Comparison of ENCODE assay signal across 9 cellular contexts in the genomic region with DNA sequence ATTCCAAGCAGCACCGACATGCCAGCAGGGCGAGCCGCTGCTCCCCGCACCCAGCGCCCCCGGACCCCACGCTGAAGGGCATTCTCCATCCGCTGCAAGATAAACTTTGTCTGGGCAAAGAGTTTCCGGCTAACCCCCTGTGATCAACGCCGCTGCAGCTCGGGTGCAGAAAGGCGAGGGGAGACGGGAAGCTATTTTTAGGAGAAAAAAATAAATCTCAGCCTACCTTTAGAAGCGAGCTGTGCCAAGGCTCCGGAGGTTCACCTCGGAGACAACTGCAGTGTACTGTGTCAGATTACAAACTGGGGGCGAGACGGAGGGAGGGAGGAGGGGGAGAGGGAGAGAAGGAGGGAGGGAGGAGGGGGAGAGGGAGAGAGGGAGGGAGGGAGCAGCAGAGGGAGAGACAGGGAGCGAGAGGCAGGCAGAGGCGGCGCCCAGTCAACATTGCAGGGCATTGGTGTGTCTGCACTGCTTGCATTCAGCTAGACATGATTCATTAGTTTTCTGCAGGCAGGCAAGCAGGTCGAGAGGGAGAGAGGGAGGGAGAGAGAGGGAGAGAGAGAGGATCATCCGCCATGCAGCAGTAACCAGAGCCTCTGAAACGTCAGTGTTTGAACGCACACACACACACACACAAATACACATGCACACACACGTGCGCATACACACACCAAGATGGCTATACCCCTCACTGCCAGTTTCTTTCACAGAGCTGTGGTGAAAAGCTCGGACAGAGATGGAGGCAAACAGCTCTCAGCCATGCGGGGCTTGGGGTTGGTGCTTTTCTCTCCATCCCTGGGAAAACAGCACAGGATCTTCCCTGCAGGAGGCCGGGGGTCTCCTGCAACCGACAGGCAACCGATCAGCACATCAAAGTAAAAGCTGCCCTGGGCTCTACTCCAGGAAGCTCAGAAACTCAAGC. TPM values are rescaled to one million over a fixed set of nuclear protein-coding genes. Genes with fewer than 3 reads are reported as not detected.
A peak's percentile ranks its signal among the peaks of the same experiment; 100 is the strongest.
DNase-seq lines count a peak whose midpoint lies in the region; ATAC-seq and TF ChIP-seq lines count a peak whose summit lies in the region.
"Had no signal": no experiment of that assay in that cellular context is flagged by ENCODE, and none has a peak within 500 bp of the region (broad histone marks: within the 10 kb centered on the region; RNA-seq: fewer than 3 reads in every experiment).

Gene RIMBP2, minus strand, starts transcription at position 304 of the 922 bp plus-strand sequence. CDS start 237,286 bp downstream, outside the sequence.

- H3K36me3 Mint-ChIP-seq in T-cell = no peaks in the 10 kb centered on the region

- H3K4me3 ChIP-seq in GM23248 (no peak within 1 kb of the TSS), epithelial cell of proximal tubule (ENCODE audit: low read depth, low read length) (peak within 1 kb of the TSS; percentile 30)

- no peak within 1 kb of the TSS for H3K9ac ChIP-seq in GM23248

- WGBS in GM23248 (ENCODE audit: low coverage in 1 of 2, low lambda C conversion rate in 2 of 2, missing lambda C conversion rate in 2 of 2), 2 experiments = 2 to 5% methylated on average over 29 to 32 of the region's 33 CpGs

- H3K79me2 ChIP-seq in GM23248 (ENCODE audit: insufficient read depth) = no peaks in the 10 kb centered on the region

- no peaks in the 10 kb centered on the region for H3K9me2 ChIP-seq in GM23248 (ENCODE audit: insufficient read depth)

- peak within 1 kb of the TSS in 1 of 3 donors; percentile 21 for H3K4me3 Mint-ChIP-seq in T-cell

- no peak within 1 kb of the TSS for H2AFZ ChIP-seq in GM23248

- no peaks in the 10 kb centered on the region for H3K4me1 ChIP-seq in GM23248 (ENCODE audit: insufficient read depth)

- POLR2A ChIA-PET in T-cell (lab: Charles Lee) = no interaction called here

- CTCF ChIA-PET in T-cell (lab: Charles Lee) = interaction anchor here in 1 of 2 donors (0.5 kb wide), 1 partner anchor 787 kb away, joined by 3 read pairs; no protein-coding TSS in a partner anchor

- ATAC-seq in T-cell (replicated peaks in 1 of 4) = no peak
- no peak for ATAC-seq in HG02840 (IDR thresholded peaks at IDR 0.05; ENCODE audit: low FRiP score, unreplicated experiment)

- in situ Hi-C loops in GM23248 (cut with MboI) (no loop called here), KBM-7 (cut with MboI; ENCODE audit: low pct_unique_long_range_greater_than_20kb, low sequenced_read_pairs) (no loop called here)

- H3K4me1 Mint-ChIP-seq in T-cell = peaks cover 6 to 18% (median 12%) of the 10 kb centered on the region in 3 donors

- no peaks in the 10 kb centered on the region; the same call in 1 of the 2 replicates for H3K27me3 ChIP-seq in GM23248 (replicated peaks; ENCODE audit: insufficient read depth)

- no peaks in the 10 kb centered on the region for H3K36me3 ChIP-seq in GM23248 (ENCODE audit: low read depth)

- H3K9me3 ChIP-seq in GM23248 (ENCODE audit: low read depth) = no peaks in the 10 kb centered on the region

- TF ChIP-seq CTCF in epithelial cell of proximal tubule (conservative IDR thresholded peaks at IDR 0.05; ENCODE audit: low read depth, low read length) = no peak

- no peak within 1 kb of the TSS for H3K4me2 ChIP-seq in GM23248 (ENCODE audit: unreplicated experiment)

- DNase-seq in GM23248 (peak; percentile 39), NCI-H460 (ENCODE audit: extremely low read depth, low read depth) (peak; percentile 18), epithelial cell of proximal tubule (ENCODE audit: low read depth) (peak; percentile 4), occipital lobe (lab: John Stamatoyannopoulos, UW) (peak; percentile 78), 8988T (no peak), T-cell (no peak), KBM-7 (no peak)

- H3F3A ChIP-seq in GM23248 (ENCODE audit: insufficient read depth) = no peaks in the 10 kb centered on the region

- no peaks in the 10 kb centered on the region for H4K20me1 ChIP-seq in GM23248 (ENCODE audit: insufficient read depth)

- H3K27me3 Mint-ChIP-seq in T-cell = peaks cover 28 to 62% of the 10 kb centered on the region in 2 donors

- H3K27ac Mint-ChIP-seq in T-cell = no peak within 1 kb of the TSS

- H3K27ac ChIP-seq in GM23248 = no peak within 1 kb of the TSS

- peaks cover 0 to 8% (median 0%) of the 10 kb centered on the region in 3 donors for H3K9me3 Mint-ChIP-seq in T-cell

RNA-seq across cellular contexts. Expression of gene RIMBP2, which starts in this region (rescaled TPM):
- not detected in 2 replicates for total RNA-seq in GM23248 (2014; rRNA removed; shearing (Covaris generic))
- not detected in 2 replicates for polyA plus RNA-seq in GM23248 (2016; fragmentation: Nextera tagmentation; extraction: Ambion mirVana)
- total RNA-seq in NCI-H460 (2014; rRNA removed; shearing (Covaris generic)) = 0.02 TPM in 1 of 2 replicates, not detected in the other
- polyA plus RNA-seq in NCI-H460 (2014; cell fraction: nucleus; rRNA removed) = not detected in 2 replicates
- 0.72 and 0.98 TPM in 2 replicates for total RNA-seq in epithelial cell of proximal tubule
- 39.5 TPM for total RNA-seq in occipital lobe
- under 1 TPM in 2 of 5 donors, not detected in 3; 0.10 to 0.38 TPM for total RNA-seq in T-cell
- total RNA-seq: mononuclear cell had no signal

Comparison
In these comparisons a context has a peak if more than half of its experiments do, and no peak if none do; other contexts are left out.
1. RNA of gene RIMBP2 (total RNA-seq): 39.5 TPM in occipital lobe (single experiment); 0.72 to 0.98 TPM in epithelial cell of proximal tubule, 0.10 to 0.38 TPM in T-cell, 0.02 TPM in NCI-H460 and not detected in GM23248; every median in the first group is over 10 times any median in the second.
2. Peak in DNase-seq in GM23248; RNA of the gene not detected or under 1 TPM.
3. Peak in DNase-seq in NCI-H460; RNA of the gene not detected or under 1 TPM.
4. Peak in DNase-seq and H3K4me3 ChIP-seq in epithelial cell of proximal tubule; RNA of the gene not detected or under 1 TPM.